In the genomic region with DNA sequence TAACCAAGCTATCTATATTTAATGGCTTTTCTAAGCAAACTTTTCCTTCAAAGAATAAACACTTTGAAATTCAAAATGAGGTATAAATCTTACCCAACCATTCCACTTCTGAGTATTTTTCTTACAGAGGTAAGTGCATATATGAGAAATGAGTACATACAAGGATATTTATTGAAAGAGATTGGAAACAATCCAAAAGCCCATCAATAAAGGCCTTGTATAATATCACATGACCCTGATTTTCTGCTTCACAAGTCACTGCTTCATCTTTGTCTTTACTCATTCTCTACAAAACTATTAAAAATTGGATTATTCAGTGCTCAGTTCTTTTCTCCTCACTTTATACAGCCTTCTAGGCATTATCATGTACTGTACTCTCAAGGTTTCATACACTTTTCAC, we compare ENCODE assay signal across 9 cellular contexts.
"Had no signal": no experiment of that assay in that cellular context is flagged by ENCODE, and none has a peak within 500 bp of the region (broad histone marks: within the 10 kb centered on the region; RNA-seq: fewer than 3 reads in every experiment).

No MANE protein-coding gene starts in this region.

- H3K4me3 ChIP-seq: GM23338, K562 had no signal

- H3K4me1 Mint-ChIP-seq: GM23338, H9 had no signal

- H2AFZ ChIP-seq: GM23338 had no signal

- ATAC-seq: GM23338, K562 had no signal

- H3K9me3 Mint-ChIP-seq: GM23338 had no signal

- H3K4me3 Mint-ChIP-seq: GM23338, H9 had no signal

- FAIRE-seq: H1, H54, HTR-8/SVneo, K562 had no signal

- H3K4me2 ChIP-seq: GM23338 had no signal

- H3K27ac Mint-ChIP-seq: GM23338, H9 had no signal

- DNase-seq: H9, HCEC 1CT, IMR-90, KG1 had no signal
